Comparison of ENCODE assay signal across 12 cellular contexts in the genomic region with DNA sequence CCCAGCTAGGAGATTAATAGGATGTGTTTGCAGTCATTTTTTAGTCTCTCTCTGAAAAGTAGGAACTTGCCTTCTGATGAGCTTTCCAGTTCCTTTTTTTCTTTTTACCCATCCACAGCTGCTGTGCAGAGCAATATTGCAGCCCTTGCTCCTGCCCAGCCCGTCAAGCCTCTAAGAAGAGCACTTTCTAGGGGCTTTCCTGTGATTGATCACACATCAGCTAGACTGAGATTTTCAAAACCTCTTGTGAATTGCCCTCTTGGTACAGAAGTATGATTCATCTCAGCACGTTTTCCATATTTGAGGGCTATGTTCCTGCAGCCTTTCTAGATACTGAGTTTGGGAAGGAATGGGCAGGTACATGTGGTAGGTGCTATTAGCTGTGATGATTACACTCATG.
DNase-seq lines count a peak whose midpoint lies in the region; ATAC-seq, FAIRE-seq and TF ChIP-seq lines count a peak whose summit lies in the region.
"Had no signal": no experiment of that assay in that cellular context is flagged by ENCODE, and none has a peak within 500 bp of the region (broad histone marks: within the 10 kb centered on the region; RNA-seq: fewer than 3 reads in every experiment).

No MANE protein-coding gene starts in this region.

- peaks cover 1% of the 10 kb centered on the region for H3K79me2 ChIP-seq in GM12878 (ENCODE audit: control insufficient read depth, insufficient read depth, low read length)

- SMC1A ChIA-PET in GM12878 (lab: Charles Lee; ENCODE audit: uncharacterized antibody, unreplicated experiment): interaction anchor here (0.8 to 3.2 kb wide), 17 partner anchors 9 to 120 kb away, joined by 3 to 11 read pairs (median 4); no protein-coding TSS in a partner anchor

- H3K4me3 ChIP-seq in GM12878 (no peak overlapping the region), foreskin fibroblast (ENCODE audit: low read depth in 1 of 2, low read length in 2 of 2) (no peak overlapping the region), body of pancreas (no peak overlapping the region)

- no TSS peak for BruUV-seq in GM12878 (replicated peaks; lab: Mats Ljungman, UMichigan)

- H3K27me3 ChIP-seq in GM12878 (replicated peaks in 1 of 2; ENCODE audit: control insufficient read depth in 2 of 2, insufficient read depth in 2 of 2, low read length in 1 of 2) (no peaks in the 10 kb centered on the region), body of pancreas (no peaks in the 10 kb centered on the region)

- WGBS in GM12878 (ENCODE audit: insufficient coverage, insufficient replicate concordance, low lambda C conversion rate, missing lambda C conversion rate): 0% methylated on average over 2 of the region's 2 CpGs
- 74 to 97% methylated on average over 2 of the region's 2 CpGs for WGBS in body of pancreas, 2 donors

- TF ChIP-seq RAD21 in GM12878 (IDR thresholded peaks at IDR 0.05; ENCODE audit: insufficient read depth, low read depth, low read length): no peak; the same call in 1 of the 2 replicates

- intact Hi-C loops in GM12878 (cut with micrococcal nuclease; ENCODE audit: unreplicated experiment): loop anchor here (5.0 kb wide), 1 partner anchor 92 kb away; the partner anchor contains the start of gene GALNT10
- intact Hi-C loops in body of pancreas (cut with DNase I): no loop called here

- TF ChIP-seq EP300 in GM12878 (IDR thresholded peaks at IDR 0.05; ENCODE audit: borderline replicate concordance in 1 of 2, control insufficient read depth in 1 of 2, low read depth in 2 of 2, low read length in 2 of 2): no peak

- peaks cover 33% of the 10 kb centered on the region for H3K4me1 ChIP-seq in GM12878 (ENCODE audit: control insufficient read depth, insufficient read depth, low read length)
- H3K4me1 ChIP-seq in body of pancreas: peaks cover 33% of the 10 kb centered on the region

- H3K9ac ChIP-seq in GM12878 (ENCODE audit: control insufficient read depth, insufficient read depth, low read length): no peak overlapping the region

- CTCF ChIA-PET in GM12878 (lab: Yijun Ruan, JAX): interaction anchor here (0.6 to 1.4 kb wide), 5 partner anchors 9 to 121 kb away, joined by 3 to 10 read pairs (median 5); no protein-coding TSS in a partner anchor

- TF ChIP-seq POLR2A in GM12878 (IDR thresholded peaks at IDR 0.05; ENCODE audit: low read depth, low read length) (no peak), body of pancreas (IDR thresholded peaks at IDR 0.05) (no peak)

- ATAC-seq in GM18867 (IDR thresholded peaks at IDR 0.05; ENCODE audit: unreplicated experiment): peak; percentile 95
- peak; percentile 91 for ATAC-seq in GM21737 (IDR thresholded peaks at IDR 0.05; ENCODE audit: unreplicated experiment)
- ATAC-seq in HG03439 (IDR thresholded peaks at IDR 0.05; ENCODE audit: unreplicated experiment): peak; percentile 85
- peak; percentile 97 for ATAC-seq in GM12878
- no peak for ATAC-seq in body of pancreas

- POLR2A ChIA-PET in GM12878 (lab: Charles Lee): interaction anchor here (0.5 to 0.8 kb wide), 3 partner anchors 29 to 102 kb away, joined by 3 read pairs; no protein-coding TSS in a partner anchor

- H3K4me2 ChIP-seq in GM12878 (ENCODE audit: control insufficient read depth, insufficient read depth): peak overlapping the region; percentile 74

- DNase-seq in GM12878 (ENCODE audit: low read depth, low spot score): peak; percentile 68
- DNase-seq in foreskin fibroblast: no peak
- no peak for DNase-seq in body of pancreas
- DNase-seq in NCI-H524 (lab: John Stamatoyannopoulos, UW): no peak
- no peak for DNase-seq in NCI-H510A (lab: John Stamatoyannopoulos, UW)
- DNase-seq: DND-41; foreskin melanocyte; NCI-H446 treated with DMSO at 0.1 percent for 48 hours; stimulated activated CD4-positive, alpha-beta T cell treated with anti-CD3 and anti-CD28 coated beads, Interleukin-15, amount 100 ng/mL, for 24 hours had no signal

- H2AFZ ChIP-seq in GM12878 (ENCODE audit: control insufficient read depth, low read depth, low read length): peak overlapping the region; percentile 33; the same call in 1 of the 2 replicates

- FAIRE-seq in GM12878 (lab: Jason Lieb, UNC): peak; percentile 84

- RAD21 ChIA-PET in GM12878 (lab: Charles Lee; ENCODE audit: unreplicated experiment): interaction anchor here (0.7 to 1.7 kb wide), 20 partner anchors 12 to 212 kb away, joined by 3 to 6 read pairs (median 4); partner anchors contain the start of gene GALNT10

- TF ChIP-seq CTCF in GM12878 (IDR thresholded peaks at IDR 0.05 in 2 of 3, conservative IDR thresholded peaks at IDR 0.05 in 1 of 3; ENCODE audit: control insufficient read depth in 2 of 3, extremely low read depth in 1 of 3, insufficient read depth in 1 of 3, low read depth in 3 of 3, low read length in 3 of 3) (no peak), foreskin fibroblast (IDR thresholded peaks at IDR 0.05; ENCODE audit: low read depth, low read length) (no peak), body of pancreas (IDR thresholded peaks at IDR 0.05) (no peak)

- no peaks in the 10 kb centered on the region for H4K20me1 ChIP-seq in GM12878 (ENCODE audit: control insufficient read depth, insufficient read depth)

- H3K36me3 ChIP-seq in GM12878 (ENCODE audit: control insufficient read depth in 2 of 2, insufficient read depth in 2 of 2, low read length in 1 of 2) (peaks cover 0 to 5% of the 10 kb centered on the region in 2 experiments; a peak in 1 of 4 replicates), body of pancreas (replicated peaks in 1 of 2; ENCODE audit: insufficient read depth in 1 of 2, low read depth in 2 of 2) (no peaks in the 10 kb centered on the region)

- H3K9me3 ChIP-seq in GM12878 (replicated peaks; ENCODE audit: control insufficient read depth, insufficient read depth, low read length) (no peaks in the 10 kb centered on the region; the same call in 1 of the 3 replicates), body of pancreas (no peaks in the 10 kb centered on the region)

- in situ Hi-C loops in GM12878 (cut with MboI): no loop called here

- H3K27ac ChIP-seq in GM12878 (ENCODE audit: control insufficient read depth, insufficient read depth) (peak overlapping the region; percentile 72; the same call in 1 of the 2 replicates), body of pancreas (no peak overlapping the region)

TF ChIP-seq in GM12878, 131 proteins besides CTCF, POLR2A, EP300 and RAD21 (continues in another document):
- TF ChIP-seq RELA (IDR thresholded peaks at IDR 0.05; ENCODE audit: borderline replicate concordance, partially characterized antibody) (peak; percentile 31), MYB (IDR thresholded peaks at IDR 0.05; ENCODE audit: borderline replicate concordance, low read depth, low read length) (no peak), SMARCA5 (IDR thresholded peaks at IDR 0.05) (0 out of 2 replicates have a peak, but pooled peaks have one; percentile 7), IKZF2 (IDR thresholded peaks at IDR 0.05) (peak; percentile 64 to 68), NR2F1 (conservative IDR thresholded peaks at IDR 0.05) (no peak), DPF2 (IDR thresholded peaks at IDR 0.05) (0 out of 2 replicates have a peak, but pooled peaks have one; percentile 57), TCF7 (IDR thresholded peaks at IDR 0.05; ENCODE audit: borderline replicate concordance) (no peak), NFIC (IDR thresholded peaks at IDR 0.05; ENCODE audit: low read depth, low read length) (peak; percentile 38; the same call in 1 of the 2 replicates), IRF5 (IDR thresholded peaks at IDR 0.05; ENCODE audit: borderline replicate concordance) (no peak), FOXK2 (IDR thresholded peaks at IDR 0.05) (no peak), EED (IDR thresholded peaks at IDR 0.05; ENCODE audit: low read depth) (peak; percentile 63; the same call in 1 of the 2 replicates), ATF2 (IDR thresholded peaks at IDR 0.05; ENCODE audit: low read length) (0 out of 2 replicates have a peak, but pooled peaks have one; percentile 17), BHLHE40 (IDR thresholded peaks at IDR 0.05; ENCODE audit: borderline replicate concordance in 1 of 2, low read depth in 2 of 2, low read length in 1 of 2) (peak; percentile 56 to 70), PAX5 (IDR thresholded peaks at IDR 0.05; ENCODE audit: borderline replicate concordance, low read depth, low read length) (0 out of 2 replicates have a peak, but pooled peaks have one; percentile 33), IRF4 (IDR thresholded peaks at IDR 0.05; ENCODE audit: low read depth, low read length) (0 out of 2 replicates have a peak, but pooled peaks have one; percentile 6)
- TF ChIP-seq, protein P1, sequence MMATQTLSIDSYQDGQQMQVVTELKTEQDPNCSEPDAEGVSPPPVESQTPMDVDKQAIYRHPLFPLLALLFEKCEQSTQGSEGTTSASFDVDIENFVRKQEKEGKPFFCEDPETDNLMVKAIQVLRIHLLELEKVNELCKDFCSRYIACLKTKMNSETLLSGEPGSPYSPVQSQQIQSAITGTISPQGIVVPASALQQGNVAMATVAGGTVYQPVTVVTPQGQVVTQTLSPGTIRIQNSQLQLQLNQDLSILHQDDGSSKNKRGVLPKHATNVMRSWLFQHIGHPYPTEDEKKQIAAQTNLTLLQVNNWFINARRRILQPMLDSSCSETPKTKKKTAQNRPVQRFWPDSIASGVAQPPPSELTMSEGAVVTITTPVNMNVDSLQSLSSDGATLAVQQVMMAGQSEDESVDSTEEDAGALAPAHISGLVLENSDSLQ (IDR thresholded peaks at IDR 0.05): peak; percentile 47; the same call in 1 of the 2 replicates
